Comparison of ENCODE assay signal across 28 cellular contexts in the genomic region with DNA sequence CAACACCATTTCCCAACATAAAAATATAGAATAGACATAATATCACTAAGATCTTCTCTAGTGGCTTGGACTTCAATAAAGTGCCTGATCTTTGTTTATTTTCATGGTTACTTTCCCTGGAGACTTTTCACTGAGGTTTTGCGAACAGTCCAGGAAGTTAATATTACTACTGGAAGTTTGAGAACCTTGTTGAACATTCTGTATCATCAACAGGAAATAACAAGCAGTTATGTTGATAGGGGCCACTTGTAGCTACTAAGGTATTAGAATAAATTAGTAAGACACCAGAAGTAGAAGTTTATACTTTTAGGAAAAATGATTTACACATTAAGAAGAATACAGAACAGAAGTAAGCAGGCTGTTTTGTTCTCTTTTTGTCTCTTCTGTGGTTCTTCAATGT.
"Had no signal": no experiment of that assay in that cellular context is flagged by ENCODE, and none has a peak within 500 bp of the region (broad histone marks: within the 10 kb centered on the region; RNA-seq: fewer than 3 reads in every experiment).

No MANE protein-coding gene starts in this region.

- H3K27me3 ChIP-seq: colonic mucosa, foreskin keratinocyte, gastroesophageal sphincter, heart right ventricle had no signal

- ATAC-seq: activated CD4-positive, CD25-positive, alpha-beta regulatory T cell treated with anti-CD3 and anti-CD28 coated beads, Interleukin-2, amount 50 U/mL, for 24 hours; activated CD8-positive, alpha-beta T cell treated with anti-CD3 and anti-CD28 coated beads for 36 hours; activated T-cell treated with anti-CD3 and anti-CD28 coated beads, Interleukin-2, amount 50 U/mL, for 4 hours; activated T-helper 17 cell treated with anti-CD3 and anti-CD28 coated beads, Interleukin-2, amount 50 U/mL, for 72 hours; esophagus mucosa; foreskin keratinocyte; gastroesophageal sphincter; heart right ventricle; T-helper 17 cell had no signal

- DNase-seq: activated B cell treated with CpG ODN at 0.5 μM for 24 hours; activated CD4-positive, alpha-beta T cell treated with anti-CD3 and anti-CD28 coated beads for 48 hours; activated CD4-positive, alpha-beta T cell treated with anti-CD3 and anti-CD28 coated beads, Interleukin-2, amount 50 U/mL, for 1 hour; activated CD4-positive, alpha-beta T cell treated with anti-CD3 and anti-CD28 coated beads, Interleukin-2, amount 50 U/mL, for 48 hours; activated CD8-positive, alpha-beta memory T cell treated with anti-CD3 and anti-CD28 coated beads for 24 hours; activated CD8-positive, alpha-beta T cell treated with anti-CD3 and anti-CD28 coated beads for 36 hours; activated effector memory CD4-positive, alpha-beta T cell treated with Interleukin-2 at 50 U/mL for 16 hours; activated gamma-delta T cell treated with Interleukin-2 at 50 U/mL for 16 hours; activated naive CD4-positive, alpha-beta T cell treated with anti-CD3 and anti-CD28 coated beads, Interleukin-2, amount 50 U/mL, for 16 hours; activated naive CD4-positive, alpha-beta T cell treated with Interleukin-2 at 50 U/mL for 16 hours; activated T-cell treated with anti-CD3 and anti-CD28 coated beads, Interleukin-2, amount 50 U/mL, for 4 hours; amniotic stem cell; anterior cingulate cortex; caudate nucleus; colonic mucosa; dorsolateral prefrontal cortex; effector memory CD4-positive, alpha-beta T cell; endodermal cell; foreskin keratinocyte; heart right ventricle; T-helper 1 cell; T-helper 17 cell; T1000; WERI-Rb-1 had no signal

- H3K9me3 ChIP-seq: colonic mucosa, gastroesophageal sphincter, heart right ventricle had no signal

- H3K4me1 ChIP-seq: colonic mucosa, foreskin keratinocyte, gastroesophageal sphincter, heart right ventricle had no signal

- H3K4me3 ChIP-seq: colonic mucosa, dorsolateral prefrontal cortex, gastroesophageal sphincter, heart right ventricle had no signal

- H3K36me3 ChIP-seq: colonic mucosa, gastroesophageal sphincter, heart right ventricle, WERI-Rb-1 had no signal

- H3K27ac ChIP-seq: colonic mucosa, dorsolateral prefrontal cortex, foreskin keratinocyte, gastroesophageal sphincter, heart right ventricle, WERI-Rb-1 had no signal
